Comparison of ENCODE assay signal across 1 cellular context in genomic region chr11:79098096-79098495, GRCh38.
TF ChIP-seq lines count a peak whose summit lies in the region.

No MANE protein-coding gene starts in this region.

TF ChIP-seq in IMR-90, 13 proteins besides CTCF, POLR2A, EP300 and RAD21:
- TF ChIP-seq ELK1 (IDR thresholded peaks at IDR 0.05; ENCODE audit: borderline replicate concordance, low read depth, low read length) (no peak), USF2 (IDR thresholded peaks at IDR 0.05; ENCODE audit: low read depth, low read length) (no peak), SMC3 (IDR thresholded peaks at IDR 0.05; ENCODE audit: low read depth, low read length) (no peak)
TF ChIP-seq in IMR-90: peak in this region for 0.
